Comparison of ENCODE assay signal across 8 cellular contexts in the genomic region with DNA sequence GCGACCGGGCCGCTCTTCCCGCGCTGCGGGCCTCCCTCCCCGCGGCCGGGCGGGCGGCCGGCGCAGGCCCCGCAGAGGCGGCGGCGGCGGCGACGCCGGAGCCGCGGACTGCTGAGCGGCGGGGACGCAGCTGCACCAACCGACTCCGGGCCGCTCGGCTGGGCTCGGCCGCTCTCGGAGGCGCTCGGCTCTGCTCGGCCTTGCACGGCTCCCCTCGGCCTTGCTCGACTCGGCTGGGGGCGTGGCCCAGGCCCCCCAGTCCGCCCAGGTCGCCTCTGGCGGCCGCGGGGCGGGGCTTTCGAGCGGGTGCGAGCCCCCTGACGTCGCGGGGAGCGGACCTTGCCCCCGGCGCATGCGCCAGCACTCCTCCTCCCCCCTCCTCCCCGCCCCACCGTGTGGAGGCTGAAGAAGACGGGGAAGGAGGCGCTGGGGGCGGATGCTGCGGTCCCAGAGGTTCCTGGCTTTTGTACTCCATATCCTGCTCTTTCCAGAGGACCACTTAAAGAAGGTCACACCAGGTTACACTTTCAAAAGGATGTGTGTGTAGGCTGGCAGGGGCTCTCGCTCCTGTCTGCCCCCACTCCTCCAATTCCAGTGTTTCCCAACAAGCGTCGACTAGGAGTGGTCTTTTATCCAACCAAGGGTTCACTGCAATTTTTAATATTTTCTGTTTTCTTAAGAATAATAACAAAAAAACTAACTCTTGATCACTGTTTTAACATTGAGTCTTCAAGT. TPM values are rescaled to one million over a fixed set of nuclear protein-coding genes. Genes with fewer than 3 reads are reported as not detected.
DNase-seq lines count a peak whose midpoint lies in the region; ATAC-seq and TF ChIP-seq lines count a peak whose summit lies in the region.

A gene with protein sequence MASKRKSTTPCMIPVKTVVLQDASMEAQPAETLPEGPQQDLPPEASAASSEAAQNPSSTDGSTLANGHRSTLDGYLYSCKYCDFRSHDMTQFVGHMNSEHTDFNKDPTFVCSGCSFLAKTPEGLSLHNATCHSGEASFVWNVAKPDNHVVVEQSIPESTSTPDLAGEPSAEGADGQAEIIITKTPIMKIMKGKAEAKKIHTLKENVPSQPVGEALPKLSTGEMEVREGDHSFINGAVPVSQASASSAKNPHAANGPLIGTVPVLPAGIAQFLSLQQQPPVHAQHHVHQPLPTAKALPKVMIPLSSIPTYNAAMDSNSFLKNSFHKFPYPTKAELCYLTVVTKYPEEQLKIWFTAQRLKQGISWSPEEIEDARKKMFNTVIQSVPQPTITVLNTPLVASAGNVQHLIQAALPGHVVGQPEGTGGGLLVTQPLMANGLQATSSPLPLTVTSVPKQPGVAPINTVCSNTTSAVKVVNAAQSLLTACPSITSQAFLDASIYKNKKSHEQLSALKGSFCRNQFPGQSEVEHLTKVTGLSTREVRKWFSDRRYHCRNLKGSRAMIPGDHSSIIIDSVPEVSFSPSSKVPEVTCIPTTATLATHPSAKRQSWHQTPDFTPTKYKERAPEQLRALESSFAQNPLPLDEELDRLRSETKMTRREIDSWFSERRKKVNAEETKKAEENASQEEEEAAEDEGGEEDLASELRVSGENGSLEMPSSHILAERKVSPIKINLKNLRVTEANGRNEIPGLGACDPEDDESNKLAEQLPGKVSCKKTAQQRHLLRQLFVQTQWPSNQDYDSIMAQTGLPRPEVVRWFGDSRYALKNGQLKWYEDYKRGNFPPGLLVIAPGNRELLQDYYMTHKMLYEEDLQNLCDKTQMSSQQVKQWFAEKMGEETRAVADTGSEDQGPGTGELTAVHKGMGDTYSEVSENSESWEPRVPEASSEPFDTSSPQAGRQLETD (minus strand): TSS at position 196 of the 735 bp plus-strand sequence. CDS start 112,815 bp downstream, outside the sequence.

- intact Hi-C loops in esophagus muscularis mucosa (cut with DNase I), result loop anchor here (5.0 kb wide), 2 partner anchors 65 to 85 kb away; no protein-coding TSS in a partner anchor

- peaks cover 0 to 37% (median 6%) of the 10 kb centered on the region in 4 donors for H3K4me1 ChIP-seq in Peyer's patch
- H3K4me1 ChIP-seq in esophagus muscularis mucosa, result peaks cover 24 to 46% (median 43%) of the 10 kb centered on the region in 4 donors
- H3K4me1 ChIP-seq in muscle layer of duodenum (ENCODE audit: control insufficient read depth in 1 of 2, insufficient read depth in 2 of 2, low read length in 2 of 2), result no peaks in the 10 kb centered on the region

- DNase-seq in DMS79 (lab: John Stamatoyannopoulos, UW) (peak; percentile 69), Peyer's patch (peak; percentile 96 to 99 (median 99)), esophagus muscularis mucosa (ENCODE audit: extremely low spot score) (peak; percentile 97)
- peak; percentile 97 to 98 for DNase-seq in activated T-cell treated with anti-CD3 and anti-CD28 coated beads, Interleukin-2, amount 50 U/mL, for 72 hours
- DNase-seq in stimulated activated CD8-positive, alpha-beta memory T cell treated with anti-CD3 and anti-CD28 coated beads, Interleukin-7, amount 100 ng/mL, for 4 hours (ENCODE audit: low read depth in 2 of 2), result peak; percentile 88 to 98

- TF ChIP-seq CTCF in Peyer's patch (IDR thresholded peaks at IDR 0.05) (no peak), esophagus muscularis mucosa (IDR thresholded peaks at IDR 0.05) (no peak)

- peaks cover 34% of the 10 kb centered on the region for H3K4me1 Mint-ChIP-seq in activated T-cell treated with anti-CD3 and anti-CD28 coated beads, Interleukin-2, amount 50 U/mL, for 72 hours (ENCODE audit: low read depth)

- no peaks in the 10 kb centered on the region for H3K27me3 Mint-ChIP-seq in activated T-cell treated with anti-CD3 and anti-CD28 coated beads, Interleukin-2, amount 50 U/mL, for 72 hours (ENCODE audit: low read depth)

- H3K36me3 ChIP-seq in KOPT-K1 (ENCODE audit: insufficient read depth, low read length) (no peaks in the 10 kb centered on the region), Peyer's patch (no peaks in the 10 kb centered on the region), esophagus muscularis mucosa (no peaks in the 10 kb centered on the region), muscle layer of duodenum (ENCODE audit: control insufficient read depth in 1 of 2, insufficient read depth in 2 of 2, low read length in 2 of 2) (peaks cover 0 to 11% of the 10 kb centered on the region in 2 donors)

- peak within 1 kb of the TSS; percentile 93 to 95 for H3K4me3 Mint-ChIP-seq in activated T-cell treated with anti-CD3 and anti-CD28 coated beads, Interleukin-2, amount 50 U/mL, for 72 hours

- peak; percentile 95 for ATAC-seq in GM21825 (IDR thresholded peaks at IDR 0.05; ENCODE audit: unreplicated experiment)
- peak; percentile 98 for ATAC-seq in activated T-cell treated with anti-CD3 and anti-CD28 coated beads, Interleukin-2, amount 50 U/mL, for 72 hours (replicated peaks in 1 of 2)

- H3K27ac Mint-ChIP-seq in activated T-cell treated with anti-CD3 and anti-CD28 coated beads, Interleukin-2, amount 50 U/mL, for 72 hours, result peak within 1 kb of the TSS; percentile 77

- H3K9me3 ChIP-seq in KOPT-K1 (ENCODE audit: insufficient read depth, low read length, poor library complexity, severe bottlenecking) (no peaks in the 10 kb centered on the region), Peyer's patch (no peaks in the 10 kb centered on the region), esophagus muscularis mucosa (no peaks in the 10 kb centered on the region), muscle layer of duodenum (ENCODE audit: control insufficient read depth in 1 of 2, low read length in 2 of 2) (no peaks in the 10 kb centered on the region)

- no peaks in the 10 kb centered on the region for H3K9me3 Mint-ChIP-seq in activated T-cell treated with anti-CD3 and anti-CD28 coated beads, Interleukin-2, amount 50 U/mL, for 72 hours

- H3K4me3 ChIP-seq in Peyer's patch (peak within 1 kb of the TSS; percentile 72 to 94 (median 85)), esophagus muscularis mucosa (peak within 1 kb of the TSS; percentile 76 to 89 (median 83)), muscle layer of duodenum (ENCODE audit: low read depth in 1 of 2, low read length in 2 of 2) (peak within 1 kb of the TSS; percentile 74 to 80)

- H3K27me3 ChIP-seq in Peyer's patch (no peaks in the 10 kb centered on the region), esophagus muscularis mucosa (no peaks in the 10 kb centered on the region), muscle layer of duodenum (ENCODE audit: low read depth, low read length) (no peaks in the 10 kb centered on the region)

- no peaks in the 10 kb centered on the region for H3K36me3 Mint-ChIP-seq in activated T-cell treated with anti-CD3 and anti-CD28 coated beads, Interleukin-2, amount 50 U/mL, for 72 hours (ENCODE audit: insufficient read depth in 2 of 2)

- TF ChIP-seq EP300 in esophagus muscularis mucosa (IDR thresholded peaks at IDR 0.05), result no peak

- H3K27ac ChIP-seq in KOPT-K1 (ENCODE audit: low read depth, low read length, poor library complexity, severe bottlenecking) (peak within 1 kb of the TSS; percentile 81), Peyer's patch (peak within 1 kb of the TSS; percentile 82 to 98 (median 90)), esophagus muscularis mucosa (replicated peaks in 1 of 4) (peak within 1 kb of the TSS; percentile 89 to 97 (median 95)), muscle layer of duodenum (ENCODE audit: low read length) (peak within 1 kb of the TSS; percentile 90)

- under 1% methylated on average over 30 of the region's 66 CpGs for WGBS in esophagus muscularis mucosa

- peak; percentile 50 to 81 for TF ChIP-seq POLR2A in Peyer's patch (IDR thresholded peaks at IDR 0.05)
- no peak for TF ChIP-seq POLR2A in esophagus muscularis mucosa (IDR thresholded peaks at IDR 0.05; ENCODE audit: low read depth)

RNA-seq across cellular contexts. Expression of the gene that starts here (rescaled TPM):
- total RNA-seq in Peyer's patch (10 to 100 TPM; 33.8 to 53.0 (median 39.5) TPM), esophagus muscularis mucosa (100 to 1,000 TPM in 3 of 4 donors, 10 to 100 TPM in 1; 89.3 to 173 (median 156) TPM)
- total RNA-seq in activated T-cell treated with anti-CD3 and anti-CD28 coated beads, Interleukin-2, amount 50 U/mL, for 72 hours, result 10 to 100 TPM; 10.2 to 11.5 TPM

Comparison
In these comparisons a context has a peak if more than half of its experiments do, and no peak if none do; other contexts are left out.
1. Peak in every context shown above with its lines: DNase-seq, ATAC-seq, H3K4me3 ChIP-seq and H3K27ac ChIP-seq.